Comparison of ENCODE assay signal across 14 cellular contexts in genomic region chr3:193963808-193964516, GRCh38.
DNase-seq lines count a peak whose midpoint lies in the region; ATAC-seq and TF ChIP-seq lines count a peak whose summit lies in the region.
"Had no signal": no experiment of that assay in that cellular context is flagged by ENCODE, and none has a peak within 500 bp of the region (broad histone marks: within the 10 kb centered on the region; RNA-seq: fewer than 3 reads in every experiment).

No MANE protein-coding gene starts in this region.

- no peaks in the 10 kb centered on the region for H3K36me3 ChIP-seq in gastroesophageal sphincter

- H3K9me3 ChIP-seq in gastroesophageal sphincter: no peaks in the 10 kb centered on the region
- H3K9me3 ChIP-seq: body of pancreas had no signal

- H3K4me1 Mint-ChIP-seq in stimulated activated naive CD8-positive, alpha-beta T cell treated with anti-CD3 and anti-CD28 coated beads, Interleukin-15, Interleukin-2, amounts not matched to agents 100 ng/mL and 50 ng/mL, for 24 hours (ENCODE audit: low read depth): peaks cover 25% of the 10 kb centered on the region
- H3K4me1 Mint-ChIP-seq in HFFc6 (ENCODE audit: low read depth): no peaks in the 10 kb centered on the region; the same call in 1 of the 2 replicates
- H3K4me1 Mint-ChIP-seq: activated B cell treated with CpG ODN at 0.5 μM for 24 hours had no signal

- TF ChIP-seq CTCF in gastroesophageal sphincter (IDR thresholded peaks at IDR 0.05): no peak
- no peak for TF ChIP-seq CTCF in HFFc6 (IDR thresholded peaks at IDR 0.05)

- 63 to 79% methylated on average over 7 of the region's 7 CpGs for WGBS in gastroesophageal sphincter (ENCODE audit: low coverage in 1 of 2), 2 donors

- no peak for TF ChIP-seq EP300 in gastroesophageal sphincter (IDR thresholded peaks at IDR 0.05)

- no peaks in the 10 kb centered on the region for H3K36me3 Mint-ChIP-seq in stimulated activated naive CD8-positive, alpha-beta T cell treated with anti-CD3 and anti-CD28 coated beads, Interleukin-15, Interleukin-2, amounts not matched to agents 100 ng/mL and 50 ng/mL, for 24 hours (ENCODE audit: low read depth)
- no peaks in the 10 kb centered on the region for H3K36me3 Mint-ChIP-seq in HFFc6 (ENCODE audit: low read depth)

- no peak overlapping the region for H3K4me3 ChIP-seq in gastroesophageal sphincter
- H3K4me3 ChIP-seq: body of pancreas had no signal

- no peak overlapping the region for H3K27ac ChIP-seq in gastroesophageal sphincter
- H3K27ac ChIP-seq: body of pancreas, C4-2B had no signal

- peak; percentile 45 for DNase-seq in stimulated activated CD4-positive, alpha-beta T cell treated with anti-CD3 and anti-CD28 coated beads, Interleukin-1b, Interleukin-23, amount 100 ng/mL, for 48 hours
- no peak for DNase-seq in stimulated activated CD4-positive, alpha-beta T cell treated with anti-CD3 and anti-CD28 coated beads, Interleukin-4, amount 100 ng/mL, for 4 hours
- DNase-seq in D341Med (ENCODE audit: low spot score) (no peak), HFFc6 (no peak)
- DNase-seq: activated B cell treated with CpG ODN at 0.5 μM for 24 hours, MV-4-11 had no signal

- peaks cover 5% of the 10 kb centered on the region for H3K27me3 ChIP-seq in gastroesophageal sphincter
- H3K27me3 ChIP-seq: body of pancreas had no signal

- no peak overlapping the region for H3K4me3 Mint-ChIP-seq in stimulated activated naive CD8-positive, alpha-beta T cell treated with anti-CD3 and anti-CD28 coated beads, Interleukin-15, Interleukin-2, amounts not matched to agents 100 ng/mL and 50 ng/mL, for 24 hours
- no peak overlapping the region for H3K4me3 Mint-ChIP-seq in HFFc6
- H3K4me3 Mint-ChIP-seq: activated B cell treated with CpG ODN at 0.5 μM for 24 hours had no signal

- peak; percentile 58 for ATAC-seq in GM21717 (IDR thresholded peaks at IDR 0.05; ENCODE audit: unreplicated experiment)
- peak; percentile 93 for ATAC-seq in HG03575 (IDR thresholded peaks at IDR 0.05; ENCODE audit: extremely low read depth, insufficient number of reproducible peaks, low FRiP score, unreplicated experiment)
- ATAC-seq in gastroesophageal sphincter: no peak
- ATAC-seq: PC-3 had no signal

- H3K9me3 Mint-ChIP-seq in stimulated activated naive CD8-positive, alpha-beta T cell treated with anti-CD3 and anti-CD28 coated beads, Interleukin-15, Interleukin-2, amounts not matched to agents 100 ng/mL and 50 ng/mL, for 24 hours: no peaks in the 10 kb centered on the region
- no peaks in the 10 kb centered on the region for H3K9me3 Mint-ChIP-seq in HFFc6
- H3K9me3 Mint-ChIP-seq: activated B cell treated with CpG ODN at 0.5 μM for 24 hours, neural crest cell had no signal

- peaks cover 76% of the 10 kb centered on the region for H3K27me3 Mint-ChIP-seq in stimulated activated naive CD8-positive, alpha-beta T cell treated with anti-CD3 and anti-CD28 coated beads, Interleukin-15, Interleukin-2, amounts not matched to agents 100 ng/mL and 50 ng/mL, for 24 hours
- peaks cover 34% of the 10 kb centered on the region for H3K27me3 Mint-ChIP-seq in HFFc6 (ENCODE audit: insufficient read depth)

- H3K27ac Mint-ChIP-seq in stimulated activated naive CD8-positive, alpha-beta T cell treated with anti-CD3 and anti-CD28 coated beads, Interleukin-15, Interleukin-2, amounts not matched to agents 100 ng/mL and 50 ng/mL, for 24 hours: peak overlapping the region; percentile 66
- no peak overlapping the region for H3K27ac Mint-ChIP-seq in HFFc6
- H3K27ac Mint-ChIP-seq: activated B cell treated with CpG ODN at 0.5 μM for 24 hours had no signal

- peaks cover 0 to 18% (median 0%) of the 10 kb centered on the region in 3 donors for H3K4me1 ChIP-seq in gastroesophageal sphincter

- no peak for TF ChIP-seq POLR2A in gastroesophageal sphincter (IDR thresholded peaks at IDR 0.05)
